Comparison of ENCODE assay signal across 22 cellular contexts in genomic region chr20:42775037-42775436, GRCh38.
"Had no signal": no experiment of that assay in that cellular context is flagged by ENCODE, and none has a peak within 500 bp of the region (broad histone marks: within the 10 kb centered on the region; RNA-seq: fewer than 3 reads in every experiment).

No MANE protein-coding gene starts in this region.

- H3K27ac ChIP-seq: esophagus muscularis mucosa, foreskin keratinocyte, neural progenitor cell, spleen, tibial nerve had no signal

- H3K4me2 ChIP-seq: neural progenitor cell had no signal

- FAIRE-seq: bronchial epithelial cell had no signal

- ATAC-seq: foreskin keratinocyte; left colon; naive thymus-derived CD8-positive, alpha-beta T cell; right cardiac atrium; T-helper 17 cell had no signal

- H3K9ac ChIP-seq: neural progenitor cell had no signal

- DNase-seq: activated B cell treated with CpG ODN at 0.5 μM for 24 hours; activated effector memory CD4-positive, alpha-beta T cell treated with Interleukin-2 at 50 U/mL for 16 hours; activated naive CD4-positive, alpha-beta T cell treated with Interleukin-2 at 50 U/mL for 16 hours; anterior cingulate cortex; effector CD4-positive, alpha-beta T cell; foreskin keratinocyte; glutamatergic neuron; islet precursor cell; left colon; mammary epithelial cell; naive thymus-derived CD8-positive, alpha-beta T cell; posterior cingulate gyrus; right cardiac atrium; spleen; stimulated activated naive CD4-positive, alpha-beta T cell; SW 1271; T-helper 17 cell; T1000 had no signal

- H3K4me1 ChIP-seq: esophagus muscularis mucosa, foreskin keratinocyte, neural progenitor cell, spleen, tibial nerve had no signal

- H3K36me3 ChIP-seq: esophagus muscularis mucosa, neural progenitor cell, spleen, tibial nerve had no signal

- H3K4me3 ChIP-seq: esophagus muscularis mucosa, neural progenitor cell, spleen, tibial nerve had no signal

- H2AFZ ChIP-seq: neural progenitor cell had no signal

- H3K27me3 ChIP-seq: foreskin keratinocyte, neural progenitor cell, tibial nerve had no signal
